Comparison of ENCODE assay signal across 28 cellular contexts in genomic region chr18:35602193-35602820, GRCh38.
"Had no signal": no experiment of that assay in that cellular context is flagged by ENCODE, and none has a peak within 500 bp of the region (broad histone marks: within the 10 kb centered on the region; RNA-seq: fewer than 3 reads in every experiment).

No MANE protein-coding gene starts in this region.

- FAIRE-seq: bronchial epithelial cell, TTC549 had no signal

- DNase-seq: activated CD4-positive, alpha-beta T cell treated with anti-CD3 and anti-CD28 coated beads, Interleukin-2, amount 10 ng/mL, durations not matched to agents 7 days and 5 days; activated CD4-positive, alpha-beta T cell treated with anti-CD3 and anti-CD28 coated beads, Interleukin-2, amount 50 U/mL, for 48 hours; activated CD8-positive, alpha-beta T cell treated with anti-CD3 and anti-CD28 coated beads, Interleukin-2, amount 10 ng/mL, durations not matched to agents 7 days and 5 days; activated effector memory CD4-positive, alpha-beta T cell treated with anti-CD3 and anti-CD28 coated beads, Interleukin-2, amount 50 U/mL, for 16 hours; activated naive CD4-positive, alpha-beta T cell; activated naive CD4-positive, alpha-beta T cell treated with anti-CD3 and anti-CD28 coated beads, Interleukin-2, amount 50 U/mL, for 16 hours; activated T-cell treated with anti-CD3 and anti-CD28 coated beads, Interleukin-2, amount 50 U/mL, for 48 hours; anterior cingulate cortex; caudate nucleus; cerebellar nuclear complex; NCI-H1105; NCI-H1417 treated with DMSO at 0.1 percent for 48 hours; NCI-H187 treated with DMSO at 0.1 percent for 48 hours; NCI-H2081; NCI-H345; NCI-H524 treated with DMSO at 0.1 percent for 48 hours; PC-3; Peyer's patch; RPMI8226; SHP77 treated with DMSO at 0.1 percent for 48 hours; SK-N-SH had no signal

- H3K4me3 Mint-ChIP-seq: activated CD4-positive, alpha-beta T cell treated with anti-CD3 and anti-CD28 coated beads, Interleukin-2, amount 10 ng/mL, durations not matched to agents 7 days and 5 days; activated CD8-positive, alpha-beta T cell treated with anti-CD3 and anti-CD28 coated beads, Interleukin-2, amount 10 ng/mL, durations not matched to agents 7 days and 5 days; activated T-helper 17 cell treated with anti-CD3 and anti-CD28 coated beads, Interleukin-2, amount 50 U/mL, for 72 hours; brain; T-helper 1 cell treated with Interleukin-12 subunit alpha and Interleukin-12 subunit beta and Interleukin-4 antibody, amounts not matched to agents 30 μg/mL and 1 μg/mL, for 36 hours; T-helper 2 cell treated with Interferon-gamma antibody and Interleukin-4, amounts not matched to agents 5 μg/mL and 100 μg/mL, for 36 hours had no signal

- H3K4me1 ChIP-seq: Peyer's patch, SJSA1 had no signal

- H3K27me3 ChIP-seq: Peyer's patch, SJSA1 had no signal

- H3K4me2 ChIP-seq: SK-N-SH had no signal

- ATAC-seq: activated CD8-positive, alpha-beta T cell treated with anti-CD3 and anti-CD28 coated beads, Interleukin-2, amount 10 ng/mL, durations not matched to agents 7 days and 5 days; PC-3 had no signal

- H3K27ac Mint-ChIP-seq: activated CD4-positive, alpha-beta T cell treated with anti-CD3 and anti-CD28 coated beads, Interleukin-2, amount 10 ng/mL, durations not matched to agents 7 days and 5 days; activated CD8-positive, alpha-beta T cell treated with anti-CD3 and anti-CD28 coated beads, Interleukin-2, amount 10 ng/mL, durations not matched to agents 7 days and 5 days; activated T-helper 17 cell treated with anti-CD3 and anti-CD28 coated beads, Interleukin-2, amount 50 U/mL, for 72 hours; brain; T-helper 1 cell treated with Interleukin-12 subunit alpha and Interleukin-12 subunit beta and Interleukin-4 antibody, amounts not matched to agents 30 μg/mL and 1 μg/mL, for 36 hours; T-helper 2 cell treated with Interferon-gamma antibody and Interleukin-4, amounts not matched to agents 5 μg/mL and 100 μg/mL, for 36 hours had no signal

- H3K9ac ChIP-seq: SK-N-SH had no signal

- H3K27me3 Mint-ChIP-seq: activated CD4-positive, alpha-beta T cell treated with anti-CD3 and anti-CD28 coated beads, Interleukin-2, amount 10 ng/mL, durations not matched to agents 7 days and 5 days; activated T-helper 17 cell treated with anti-CD3 and anti-CD28 coated beads, Interleukin-2, amount 50 U/mL, for 72 hours had no signal

- H3K4me3 ChIP-seq: Peyer's patch, SJSA1 had no signal

- H3K36me3 ChIP-seq: Peyer's patch had no signal

- H3K27ac ChIP-seq: Peyer's patch, SJSA1 had no signal
